In the genomic region with DNA sequence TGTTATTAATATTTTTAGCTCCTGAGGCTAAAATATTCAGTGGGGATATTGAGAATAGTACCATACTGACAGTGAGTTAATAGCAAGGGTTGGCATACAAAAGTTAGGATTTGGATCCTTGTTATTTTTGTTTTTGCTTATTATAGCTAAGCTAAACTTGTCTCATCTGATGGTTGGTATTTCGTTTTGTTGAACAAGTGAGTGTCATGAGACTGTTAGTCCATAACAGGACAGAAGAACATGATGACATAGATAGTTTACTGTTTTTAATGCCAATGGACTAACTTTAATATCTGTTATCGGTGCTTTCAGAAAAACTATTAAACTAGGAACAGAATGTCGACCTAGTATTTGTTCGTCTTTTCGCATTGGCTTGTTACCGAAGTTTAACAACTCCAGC, we compare ENCODE assay signal across 30 cellular contexts. TPM values are rescaled to one million over a fixed set of nuclear protein-coding genes. Genes with fewer than 3 reads are reported as not detected.
A peak's percentile ranks its signal among the peaks of the same experiment; 100 is the strongest.
DNase-seq lines count a peak whose midpoint lies in the region; ATAC-seq, FAIRE-seq and TF ChIP-seq lines count a peak whose summit lies in the region.
"Had no signal": no experiment of that assay in that cellular context is flagged by ENCODE, and none has a peak within 500 bp of the region (broad histone marks: within the 10 kb centered on the region; RNA-seq: fewer than 3 reads in every experiment).

No MANE protein-coding gene starts in this region.

- WGBS in K562 (ENCODE audit: insufficient coverage, low coverage, missing lambda C conversion rate): 2% methylated on average over 6 of the region's 6 CpGs
- 91 to 92% (median 91%) methylated on average over 6 of the region's 6 CpGs for WGBS in small intestine, 3 donors

- peaks cover 0 to 2% (median 0%) of the 10 kb centered on the region in 4 donors for H3K4me1 Mint-ChIP-seq in CD4-positive, alpha-beta memory T cell
- H3K4me1 Mint-ChIP-seq: B cell had no signal

- intact Hi-C loops in K562 (cut with micrococcal nuclease): no loop called here
- intact Hi-C loops in gastrocnemius medialis (cut with DNase I; ENCODE audit: low total_unique reads): no loop called here
- intact Hi-C loops in CD4-positive, alpha-beta memory T cell (cut with micrococcal nuclease): no loop called here

- H3K4me3 ChIP-seq in K562: no peak overlapping the region
- no peak overlapping the region for H3K4me3 ChIP-seq in small intestine (ENCODE audit: low read depth in 1 of 2, low read length in 2 of 2)
- no peak overlapping the region for H3K4me3 ChIP-seq in gastrocnemius medialis
- H3K4me3 ChIP-seq in CD4-positive, alpha-beta memory T cell (ENCODE audit: low read length in 2 of 2): no peak overlapping the region
- H3K4me3 ChIP-seq: A549; BLaER1 treated with 17β-estradiol and CSF1 and Interleukin-3, amounts not matched to agents 10 nM and 100 nM; GM12878 had no signal

- FAIRE-seq in H54 (lab: Jason Lieb, UNC): peak; percentile 38
- FAIRE-seq in K562 (lab: Jason Lieb, UNC): no peak
- FAIRE-seq in islet of Langerhans (lab: Jason Lieb, UNC): peak; percentile 49
- peak; percentile 10 for FAIRE-seq in small intestine (lab: Jason Lieb, UNC)
- FAIRE-seq: A549, GM12878, GM12892, GM18507 had no signal

- no TSS peak for BruUV-seq in K562 (replicated peaks; lab: Mats Ljungman, UMichigan)

- no peak for TF ChIP-seq RAD21 in K562 (CRISPR knock-in tag; conservative IDR thresholded peaks at IDR 0.05 in 1 of 2, IDR thresholded peaks at IDR 0.05 in 1 of 2)

- CTCF ChIA-PET in K562 (lab: Yijun Ruan, JAX; ENCODE audit: low intra/inter-chr PET ratio): interaction anchor here (0.6 kb wide), 1 partner anchor 83 kb away, joined by 4 read pairs; no protein-coding TSS in a partner anchor
- CTCF ChIA-PET in CD4-positive, alpha-beta memory T cell (lab: Charles Lee; ENCODE audit: partially characterized antibody): interaction anchor here (0.8 to 5.4 kb wide), 3 partner anchors 9 to 13 kb away, joined by 3 to 59 read pairs (median 5); no protein-coding TSS in a partner anchor

- no peak for TF ChIP-seq CTCF in K562 (IDR thresholded peaks at IDR 0.05 in 2 of 3, conservative IDR thresholded peaks at IDR 0.05 in 1 of 3; ENCODE audit: insufficient read depth in 2 of 3, low read depth in 1 of 3, low read length in 3 of 3)
- no peak for TF ChIP-seq CTCF in gastrocnemius medialis (IDR thresholded peaks at IDR 0.05 in 4 of 5, conservative IDR thresholded peaks at IDR 0.05 in 1 of 5)

- no peak for ATAC-seq in K562
- ATAC-seq in HG03108 (IDR thresholded peaks at IDR 0.05; ENCODE audit: unreplicated experiment): no peak
- no peak for ATAC-seq in gastrocnemius medialis
- ATAC-seq: A549, GM12878 had no signal

- H3K36me3 ChIP-seq in K562 (ENCODE audit: control insufficient read depth, insufficient read depth, low read length) (no peaks in the 10 kb centered on the region), small intestine (ENCODE audit: control insufficient read depth in 2 of 2, insufficient read depth in 2 of 2, low read length in 2 of 2) (no peaks in the 10 kb centered on the region), gastrocnemius medialis (no peaks in the 10 kb centered on the region)
- H3K36me3 ChIP-seq in CD4-positive, alpha-beta memory T cell (ENCODE audit: insufficient read depth, low read length): no peaks in the 10 kb centered on the region

- H3K9me1 ChIP-seq in K562 (ENCODE audit: control insufficient read depth, insufficient read depth, low read length): no peaks in the 10 kb centered on the region

- H3K9me3 ChIP-seq in K562 (replicated peaks; ENCODE audit: control insufficient read depth, insufficient read depth, low read depth, low read length) (no peaks in the 10 kb centered on the region), small intestine (ENCODE audit: control insufficient read depth, low read depth) (no peaks in the 10 kb centered on the region), gastrocnemius medialis (no peaks in the 10 kb centered on the region)
- no peaks in the 10 kb centered on the region for H3K9me3 ChIP-seq in CD4-positive, alpha-beta memory T cell (ENCODE audit: control insufficient read depth in 1 of 2, low read length in 2 of 2)
- H3K9me3 ChIP-seq: A549; BLaER1 treated with 17β-estradiol and CSF1 and Interleukin-3, amounts not matched to agents 10 nM and 100 nM had no signal

- no peaks in the 10 kb centered on the region for H4K20me1 ChIP-seq in K562 (replicated peaks; ENCODE audit: control insufficient read depth, insufficient read depth, low read length)
- H4K20me1 ChIP-seq: BLaER1 treated with 17β-estradiol and CSF1 and Interleukin-3, amounts not matched to agents 10 nM and 100 nM had no signal

- no peak overlapping the region for H3K4me2 ChIP-seq in K562 (ENCODE audit: insufficient read depth, low read length)
- H3K4me2 ChIP-seq: A549; BLaER1 treated with 17β-estradiol and CSF1 and Interleukin-3, amounts not matched to agents 10 nM and 100 nM had no signal

- H3K9me3 Mint-ChIP-seq in CD4-positive, alpha-beta memory T cell: no peaks in the 10 kb centered on the region
- H3K9me3 Mint-ChIP-seq: CD4-positive, alpha-beta T cell; CD8-positive, alpha-beta memory T cell had no signal

- DNase-seq in H54 (ENCODE audit: insufficient read length, low spot score): no peak
- no peak for DNase-seq in K562 (ENCODE audit: extremely low read depth in 1 of 4, low spot score in 3 of 4)
- DNase-seq in small intestine: no peak
- no peak for DNase-seq in gastrocnemius medialis
- no peak for DNase-seq in CD4-positive, alpha-beta memory T cell
- DNase-seq: AML-193; CD4-positive, alpha-beta T cell; CD8-positive, alpha-beta memory T cell; COR-L47; DMS 273 treated with DMSO at 0.1 percent for 48 hours; DMS153; DMS53; DMS79; DND-41; EL; GDM1 had no signal

- TF ChIP-seq POLR2A in H54 (IDR thresholded peaks at IDR 0.05; ENCODE audit: low read depth, low read length) (no peak), K562 (conservative IDR thresholded peaks at IDR 0.05) (no peak), gastrocnemius medialis (IDR thresholded peaks at IDR 0.05) (no peak)

- no peak overlapping the region for H3K27ac Mint-ChIP-seq in CD4-positive, alpha-beta memory T cell
- H3K27ac Mint-ChIP-seq: B cell; CD4-positive, alpha-beta T cell; CD8-positive, alpha-beta memory T cell had no signal

- no peak overlapping the region for H3K4me3 Mint-ChIP-seq in CD4-positive, alpha-beta memory T cell
- H3K4me3 Mint-ChIP-seq: B cell; CD4-positive, alpha-beta T cell; CD8-positive, alpha-beta memory T cell had no signal

- POLR2A ChIA-PET in K562 (lab: Yijun Ruan, JAX): no interaction called here
- POLR2A ChIA-PET in CD4-positive, alpha-beta memory T cell (lab: Charles Lee; ENCODE audit: partially characterized antibody): no interaction called here

- in situ Hi-C loops in K562 (cut with MboI) (loop anchor here (10.0 kb wide), 1 partner anchor 360 kb away; no protein-coding TSS in a partner anchor), gastrocnemius medialis (cut with MboI; ENCODE audit: low sequenced_read_pairs in 4 of 4) (no loop called here)

- no peaks in the 10 kb centered on the region for H3K4me1 ChIP-seq in K562 (replicated peaks in 1 of 2; ENCODE audit: control insufficient read depth in 2 of 2, insufficient read depth in 2 of 2, low read length in 2 of 2)
- no peaks in the 10 kb centered on the region for H3K4me1 ChIP-seq in small intestine (ENCODE audit: control insufficient read depth in 2 of 2, insufficient read depth in 1 of 2, low read depth in 1 of 2, low read length in 1 of 2)
- H3K4me1 ChIP-seq in gastrocnemius medialis: no peaks in the 10 kb centered on the region
- no peaks in the 10 kb centered on the region for H3K4me1 ChIP-seq in CD4-positive, alpha-beta memory T cell (ENCODE audit: insufficient read depth, low read length)
- H3K4me1 ChIP-seq: A549; BLaER1 treated with 17β-estradiol and CSF1 and Interleukin-3, amounts not matched to agents 10 nM and 100 nM had no signal

- no peak overlapping the region for H3K27ac ChIP-seq in K562 (ENCODE audit: extremely low read depth, low read depth, low read length)
- H3K27ac ChIP-seq in small intestine (ENCODE audit: low read depth in 1 of 2, low read length in 1 of 2): no peak overlapping the region
- no peak overlapping the region for H3K27ac ChIP-seq in gastrocnemius medialis
- H3K27ac ChIP-seq in CD4-positive, alpha-beta memory T cell (ENCODE audit: low read depth, low read length): no peak overlapping the region
- H3K27ac ChIP-seq: 22Rv1; A549; BLaER1 treated with 17β-estradiol and CSF1 and Interleukin-3, amounts not matched to agents 10 nM and 100 nM; C4-2B had no signal

- H2AFZ ChIP-seq in K562 (ENCODE audit: low read depth, low read length): no peak overlapping the region

- H3K79me2 ChIP-seq in K562 (ENCODE audit: control insufficient read depth, insufficient read depth, low read length): no peaks in the 10 kb centered on the region

- H3K27me3 Mint-ChIP-seq in CD4-positive, alpha-beta memory T cell: peaks cover 4 to 8% of the 10 kb centered on the region in 2 donors
- H3K27me3 Mint-ChIP-seq: B cell had no signal

- H3K27me3 ChIP-seq in K562 (ENCODE audit: control insufficient read depth in 2 of 2, insufficient read depth in 2 of 2, low read length in 2 of 2) (peaks cover 4 to 20% of the 10 kb centered on the region in 2 experiments; a peak in 3 of 5 replicates), small intestine (ENCODE audit: control insufficient read depth in 2 of 2, insufficient read depth in 2 of 2, low read length in 2 of 2) (no peaks in the 10 kb centered on the region), gastrocnemius medialis (no peaks in the 10 kb centered on the region)
- no peaks in the 10 kb centered on the region for H3K27me3 ChIP-seq in CD4-positive, alpha-beta memory T cell (ENCODE audit: insufficient read depth, low read length)
- H3K27me3 ChIP-seq: BLaER1 treated with 17β-estradiol and CSF1 and Interleukin-3, amounts not matched to agents 10 nM and 100 nM had no signal

- no peak overlapping the region for H3K9ac ChIP-seq in K562 (ENCODE audit: insufficient read depth in 1 of 2, low read depth in 2 of 2, low read length in 2 of 2)
- H3K9ac ChIP-seq: BLaER1 treated with 17β-estradiol and CSF1 and Interleukin-3, amounts not matched to agents 10 nM and 100 nM had no signal

- H3K36me3 Mint-ChIP-seq in CD4-positive, alpha-beta memory T cell: no peaks in the 10 kb centered on the region
- H3K36me3 Mint-ChIP-seq: CD8-positive, alpha-beta memory T cell had no signal

- no peak for TF ChIP-seq EP300 in K562 (IDR thresholded peaks at IDR 0.05; ENCODE audit: low read length)

RNA-seq across cellular contexts. Expression of a gene that starts 48.5 kb away (rescaled TPM):
- total RNA-seq in K562 (2011; cell fraction: chromatin; rRNA removed; ENCODE audit: low replicate concordance): not detected in 2 replicates
- total RNA-seq in K562 (2011; cell fraction: nucleolus; rRNA removed): not detected in 2 replicates
- total RNA-seq in K562 (2011; cell fraction: nucleoplasm; rRNA removed): not detected in 2 replicates
- total RNA-seq in K562 (2014; rRNA removed) (not detected in 2 replicates), K562 (2014; rRNA removed; fragmentation: Illumina TruSeq; extraction: Trizol) (not detected in 2 replicates), K562 (2015; rRNA removed; fragmentation: Illumina TruSeq; extraction: Trizol) (not detected in 2 replicates), K562 (2021) (0.11 TPM in 1 of 2 replicates, not detected in the other), gastrocnemius medialis (under 1 TPM in 1 of 4 donors, not detected in 3; 0.56 TPM)
- polyA plus RNA-seq in K562 (2011; rRNA removed) (not detected in 2 replicates), K562 (2014; fragmentation: Illumina TruSeq; extraction: Trizol) (not detected in 2 replicates), K562 (2014; fragmentation: Nextera tagmentation; extraction: Ambion mirVana) (not detected), K562 (2014; rRNA removed) (not detected in 2 replicates), small intestine (1 to 10 TPM; 1.6 to 3.5 (median 2.4) TPM)
- not detected in 2 replicates for polyA plus RNA-seq in K562 (2011; cell fraction: cytosol; rRNA removed)
- polyA plus RNA-seq in K562 (2011; cell fraction: nucleus; rRNA removed): not detected in 2 replicates
- not detected in 2 replicates for polyA plus RNA-seq in K562 (2012)
- not detected in 2 replicates for polyA minus RNA-seq in K562 (2011; rRNA and poly(A)+ RNA removed)
- polyA minus RNA-seq in K562 (2011; cell fraction: cytosol; rRNA and poly(A)+ RNA removed): not detected in 2 replicates
- polyA minus RNA-seq in K562 (2011; cell fraction: nucleus; rRNA and poly(A)+ RNA removed): not detected in 2 replicates
- 100 to 1,000 TPM; 116 to 129 TPM for total RNA-seq in CD4-positive, alpha-beta memory T cell
- 100 to 1,000 TPM; 123 to 156 TPM for polyA plus RNA-seq in CD4-positive, alpha-beta memory T cell
- total RNA-seq: A172, Daoy, G401, GM12878 had no signal
- polyA plus RNA-seq: A549, BJ had no signal

Comparison
In these comparisons a context has a peak if more than half of its experiments do, and no peak if none do; other contexts are left out.
1. RNA of a gene that starts 48.5 kb away (total RNA-seq): 116 to 129 TPM in CD4-positive, alpha-beta memory T cell; 0.56 TPM in gastrocnemius medialis and 0.11 TPM in K562; every median in the first group is over 10 times any median in the second.